Comparison of ENCODE assay signal across 3 cellular contexts in genomic region chr2:68603059-68603458, GRCh38.
TF ChIP-seq lines count a peak whose summit lies in the region.

No MANE protein-coding gene starts in this region.

TF ChIP-seq in A549, 52 proteins besides CTCF, POLR2A, EP300 and RAD21:
- no peak for TF ChIP-seq JUNB (IDR thresholded peaks at IDR 0.05)
- TF ChIP-seq FOXS1 (CRISPR knock-in tag; IDR thresholded peaks at IDR 0.05), result no peak
- TF ChIP-seq, protein P1, sequence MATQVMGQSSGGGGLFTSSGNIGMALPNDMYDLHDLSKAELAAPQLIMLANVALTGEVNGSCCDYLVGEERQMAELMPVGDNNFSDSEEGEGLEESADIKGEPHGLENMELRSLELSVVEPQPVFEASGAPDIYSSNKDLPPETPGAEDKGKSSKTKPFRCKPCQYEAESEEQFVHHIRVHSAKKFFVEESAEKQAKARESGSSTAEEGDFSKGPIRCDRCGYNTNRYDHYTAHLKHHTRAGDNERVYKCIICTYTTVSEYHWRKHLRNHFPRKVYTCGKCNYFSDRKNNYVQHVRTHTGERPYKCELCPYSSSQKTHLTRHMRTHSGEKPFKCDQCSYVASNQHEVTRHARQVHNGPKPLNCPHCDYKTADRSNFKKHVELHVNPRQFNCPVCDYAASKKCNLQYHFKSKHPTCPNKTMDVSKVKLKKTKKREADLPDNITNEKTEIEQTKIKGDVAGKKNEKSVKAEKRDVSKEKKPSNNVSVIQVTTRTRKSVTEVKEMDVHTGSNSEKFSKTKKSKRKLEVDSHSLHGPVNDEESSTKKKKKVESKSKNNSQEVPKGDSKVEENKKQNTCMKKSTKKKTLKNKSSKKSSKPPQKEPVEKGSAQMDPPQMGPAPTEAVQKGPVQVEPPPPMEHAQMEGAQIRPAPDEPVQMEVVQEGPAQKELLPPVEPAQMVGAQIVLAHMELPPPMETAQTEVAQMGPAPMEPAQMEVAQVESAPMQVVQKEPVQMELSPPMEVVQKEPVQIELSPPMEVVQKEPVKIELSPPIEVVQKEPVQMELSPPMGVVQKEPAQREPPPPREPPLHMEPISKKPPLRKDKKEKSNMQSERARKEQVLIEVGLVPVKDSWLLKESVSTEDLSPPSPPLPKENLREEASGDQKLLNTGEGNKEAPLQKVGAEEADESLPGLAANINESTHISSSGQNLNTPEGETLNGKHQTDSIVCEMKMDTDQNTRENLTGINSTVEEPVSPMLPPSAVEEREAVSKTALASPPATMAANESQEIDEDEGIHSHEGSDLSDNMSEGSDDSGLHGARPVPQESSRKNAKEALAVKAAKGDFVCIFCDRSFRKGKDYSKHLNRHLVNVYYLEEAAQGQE (IDR thresholded peaks at IDR 0.05), result no peak
- no peak for TF ChIP-seq TFCP2L1 (CRISPR knock-in tag; IDR thresholded peaks at IDR 0.05)

TF ChIP-seq in HCT116, 20 proteins besides CTCF, POLR2A, EP300 and RAD21:
- TF ChIP-seq CBX3 (IDR thresholded peaks at IDR 0.05; ENCODE audit: low read depth) (0 out of 2 replicates have a peak, but pooled peaks have one; percentile 28), ZNF274 (IDR thresholded peaks at IDR 0.05; ENCODE audit: low read depth, low read length) (no peak)

TF ChIP-seq in K562, 482 proteins besides CTCF, POLR2A, EP300 and RAD21:
- peak; percentile 97 for TF ChIP-seq RBM25 (IDR thresholded peaks at IDR 0.05; ENCODE audit: low read depth, low read length, severe bottlenecking)
- TF ChIP-seq SRSF1 (IDR thresholded peaks at IDR 0.05; ENCODE audit: low read depth, low read length), result no peak
- TF ChIP-seq, protein P2, sequence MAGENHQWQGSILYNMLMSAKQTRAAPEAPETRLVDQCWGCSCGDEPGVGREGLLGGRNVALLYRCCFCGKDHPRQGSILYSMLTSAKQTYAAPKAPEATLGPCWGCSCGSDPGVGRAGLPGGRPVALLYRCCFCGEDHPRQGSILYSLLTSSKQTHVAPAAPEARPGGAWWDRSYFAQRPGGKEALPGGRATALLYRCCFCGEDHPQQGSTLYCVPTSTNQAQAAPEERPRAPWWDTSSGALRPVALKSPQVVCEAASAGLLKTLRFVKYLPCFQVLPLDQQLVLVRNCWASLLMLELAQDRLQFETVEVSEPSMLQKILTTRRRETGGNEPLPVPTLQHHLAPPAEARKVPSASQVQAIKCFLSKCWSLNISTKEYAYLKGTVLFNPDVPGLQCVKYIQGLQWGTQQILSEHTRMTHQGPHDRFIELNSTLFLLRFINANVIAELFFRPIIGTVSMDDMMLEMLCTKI (IDR thresholded peaks at IDR 0.05; ENCODE audit: partially characterized antibody), result no peak
- no peak for TF ChIP-seq HEY1 (CRISPR knock-in tag; IDR thresholded peaks at IDR 0.05; ENCODE audit: borderline replicate concordance)
- no peak for TF ChIP-seq CAMTA2 (CRISPR knock-in tag; conservative IDR thresholded peaks at IDR 0.05)
- no peak for TF ChIP-seq PHTF2 (CRISPR knock-in tag; IDR thresholded peaks at IDR 0.05)
- no peak for TF ChIP-seq KDM1A (IDR thresholded peaks at IDR 0.05)
- TF ChIP-seq SOX6 (IDR thresholded peaks at IDR 0.05), result no peak
- TF ChIP-seq HDAC2 (IDR thresholded peaks at IDR 0.05), result no peak
- TF ChIP-seq XRCC4 (IDR thresholded peaks at IDR 0.05; ENCODE audit: extremely low read depth, insufficient read depth, insufficient read length), result no peak
- no peak for TF ChIP-seq NR2C2 (CRISPR knock-in tag; IDR thresholded peaks at IDR 0.05)
- no peak for TF ChIP-seq NR2C2 (tag; IDR thresholded peaks at IDR 0.05)
- no peak for TF ChIP-seq ELK3 (CRISPR knock-in tag; IDR thresholded peaks at IDR 0.05)
- TF ChIP-seq MAZ (CRISPR knock-in tag; conservative IDR thresholded peaks at IDR 0.05 in 1 of 2, IDR thresholded peaks at IDR 0.05 in 1 of 2), result no peak
- no peak for TF ChIP-seq HLTF (IDR thresholded peaks at IDR 0.05)
- TF ChIP-seq, protein P3, sequence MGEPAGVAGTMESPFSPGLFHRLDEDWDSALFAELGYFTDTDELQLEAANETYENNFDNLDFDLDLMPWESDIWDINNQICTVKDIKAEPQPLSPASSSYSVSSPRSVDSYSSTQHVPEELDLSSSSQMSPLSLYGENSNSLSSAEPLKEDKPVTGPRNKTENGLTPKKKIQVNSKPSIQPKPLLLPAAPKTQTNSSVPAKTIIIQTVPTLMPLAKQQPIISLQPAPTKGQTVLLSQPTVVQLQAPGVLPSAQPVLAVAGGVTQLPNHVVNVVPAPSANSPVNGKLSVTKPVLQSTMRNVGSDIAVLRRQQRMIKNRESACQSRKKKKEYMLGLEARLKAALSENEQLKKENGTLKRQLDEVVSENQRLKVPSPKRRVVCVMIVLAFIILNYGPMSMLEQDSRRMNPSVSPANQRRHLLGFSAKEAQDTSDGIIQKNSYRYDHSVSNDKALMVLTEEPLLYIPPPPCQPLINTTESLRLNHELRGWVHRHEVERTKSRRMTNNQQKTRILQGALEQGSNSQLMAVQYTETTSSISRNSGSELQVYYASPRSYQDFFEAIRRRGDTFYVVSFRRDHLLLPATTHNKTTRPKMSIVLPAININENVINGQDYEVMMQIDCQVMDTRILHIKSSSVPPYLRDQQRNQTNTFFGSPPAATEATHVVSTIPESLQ (CRISPR knock-in tag; IDR thresholded peaks at IDR 0.05), result no peak
- TF ChIP-seq, protein P4, sequence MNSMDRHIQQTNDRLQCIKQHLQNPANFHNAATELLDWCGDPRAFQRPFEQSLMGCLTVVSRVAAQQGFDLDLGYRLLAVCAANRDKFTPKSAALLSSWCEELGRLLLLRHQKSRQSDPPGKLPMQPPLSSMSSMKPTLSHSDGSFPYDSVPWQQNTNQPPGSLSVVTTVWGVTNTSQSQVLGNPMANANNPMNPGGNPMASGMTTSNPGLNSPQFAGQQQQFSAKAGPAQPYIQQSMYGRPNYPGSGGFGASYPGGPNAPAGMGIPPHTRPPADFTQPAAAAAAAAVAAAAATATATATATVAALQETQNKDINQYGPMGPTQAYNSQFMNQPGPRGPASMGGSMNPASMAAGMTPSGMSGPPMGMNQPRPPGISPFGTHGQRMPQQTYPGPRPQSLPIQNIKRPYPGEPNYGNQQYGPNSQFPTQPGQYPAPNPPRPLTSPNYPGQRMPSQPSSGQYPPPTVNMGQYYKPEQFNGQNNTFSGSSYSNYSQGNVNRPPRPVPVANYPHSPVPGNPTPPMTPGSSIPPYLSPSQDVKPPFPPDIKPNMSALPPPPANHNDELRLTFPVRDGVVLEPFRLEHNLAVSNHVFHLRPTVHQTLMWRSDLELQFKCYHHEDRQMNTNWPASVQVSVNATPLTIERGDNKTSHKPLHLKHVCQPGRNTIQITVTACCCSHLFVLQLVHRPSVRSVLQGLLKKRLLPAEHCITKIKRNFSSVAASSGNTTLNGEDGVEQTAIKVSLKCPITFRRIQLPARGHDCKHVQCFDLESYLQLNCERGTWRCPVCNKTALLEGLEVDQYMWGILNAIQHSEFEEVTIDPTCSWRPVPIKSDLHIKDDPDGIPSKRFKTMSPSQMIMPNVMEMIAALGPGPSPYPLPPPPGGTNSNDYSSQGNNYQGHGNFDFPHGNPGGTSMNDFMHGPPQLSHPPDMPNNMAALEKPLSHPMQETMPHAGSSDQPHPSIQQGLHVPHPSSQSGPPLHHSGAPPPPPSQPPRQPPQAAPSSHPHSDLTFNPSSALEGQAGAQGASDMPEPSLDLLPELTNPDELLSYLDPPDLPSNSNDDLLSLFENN (IDR thresholded peaks at IDR 0.05; ENCODE audit: low read depth in 2 of 2, low read length in 2 of 2), result no peak
- no peak for TF ChIP-seq E2F3 (CRISPR knock-in tag; IDR thresholded peaks at IDR 0.05)
- no peak for TF ChIP-seq HBP1 (CRISPR knock-in tag; IDR thresholded peaks at IDR 0.05)
- TF ChIP-seq ZNF384 (IDR thresholded peaks at IDR 0.05; ENCODE audit: low read depth, low read length), result no peak
- no peak for TF ChIP-seq ZNF780A (CRISPR knock-in tag; IDR thresholded peaks at IDR 0.05)
- TF ChIP-seq CBX3 (IDR thresholded peaks at IDR 0.05; ENCODE audit: borderline replicate concordance in 1 of 2, low read length in 2 of 2), result 0 out of 3 replicates have a peak, but pooled peaks of 1 of the 2 experiments have one; percentile 32
- TF ChIP-seq TCF15 (CRISPR knock-in tag; IDR thresholded peaks at IDR 0.05), result no peak
- TF ChIP-seq ZNF3 (CRISPR knock-in tag; IDR thresholded peaks at IDR 0.05), result no peak
- TF ChIP-seq HDAC3 (IDR thresholded peaks at IDR 0.05; ENCODE audit: borderline replicate concordance, partially characterized antibody), result no peak
- TF ChIP-seq ZBTB1 (CRISPR knock-in tag; IDR thresholded peaks at IDR 0.05; ENCODE audit: borderline replicate concordance, low read depth), result no peak
- no peak for TF ChIP-seq ZNF224 (CRISPR knock-in tag; IDR thresholded peaks at IDR 0.05)
- TF ChIP-seq, protein P5, sequence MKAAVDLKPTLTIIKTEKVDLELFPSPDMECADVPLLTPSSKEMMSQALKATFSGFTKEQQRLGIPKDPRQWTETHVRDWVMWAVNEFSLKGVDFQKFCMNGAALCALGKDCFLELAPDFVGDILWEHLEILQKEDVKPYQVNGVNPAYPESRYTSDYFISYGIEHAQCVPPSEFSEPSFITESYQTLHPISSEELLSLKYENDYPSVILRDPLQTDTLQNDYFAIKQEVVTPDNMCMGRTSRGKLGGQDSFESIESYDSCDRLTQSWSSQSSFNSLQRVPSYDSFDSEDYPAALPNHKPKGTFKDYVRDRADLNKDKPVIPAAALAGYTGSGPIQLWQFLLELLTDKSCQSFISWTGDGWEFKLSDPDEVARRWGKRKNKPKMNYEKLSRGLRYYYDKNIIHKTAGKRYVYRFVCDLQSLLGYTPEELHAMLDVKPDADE (conservative IDR thresholded peaks at IDR 0.05; ENCODE audit: control insufficient read depth, low read depth, low read length), result no peak
- TF ChIP-seq TAF15 (IDR thresholded peaks at IDR 0.05; ENCODE audit: low read depth, low read length), result no peak
- TF ChIP-seq TRIM28 (IDR thresholded peaks at IDR 0.05), result peak; percentile 71
- no peak for TF ChIP-seq ZKSCAN3 (CRISPR knock-in tag; IDR thresholded peaks at IDR 0.05)
- no peak for TF ChIP-seq CXXC5 (CRISPR knock-in tag; IDR thresholded peaks at IDR 0.05)
- TF ChIP-seq ADNP (tag; IDR thresholded peaks at IDR 0.05), result 0 out of 2 replicates have a peak, but pooled peaks have one; percentile 39
